ENCODE assay signal across 20 cellular contexts in genomic region chr4:103567591-103567990, GRCh38.
"Had no signal": no experiment of that assay in that cellular context is flagged by ENCODE, and none has a peak within 500 bp of the region (broad histone marks: within the 10 kb centered on the region; RNA-seq: fewer than 3 reads in every experiment).

No MANE protein-coding gene starts in this region.

- H3K4me3 Mint-ChIP-seq: mesothelial cell of epicardium; stimulated activated memory B cell treated with anti-CD40 and anti-IgM and Interleukin-4, amounts not matched to agents 10 μg/mL and 1 μg/mL and 100 μg/mL, for 72 hours; stimulated activated naive CD8-positive, alpha-beta T cell treated with anti-CD3 and anti-CD28 coated beads, Interleukin-15, Interleukin-2, amounts not matched to agents 100 ng/mL and 50 ng/mL, for 24 hours had no signal

- H3K4me3 ChIP-seq: coronary artery, ovary, smooth muscle cell, tibial artery, upper lobe of left lung, uterus had no signal

- H3K27ac ChIP-seq: coronary artery, ovary, tibial artery, upper lobe of left lung, uterus had no signal

- H3K4me2 ChIP-seq: smooth muscle cell had no signal

- H3K27me3 ChIP-seq: ovary, tibial artery, upper lobe of left lung, uterus had no signal

- H3K27ac Mint-ChIP-seq: mesothelial cell of epicardium; progenitor cell of endocrine pancreas; stimulated activated memory B cell treated with anti-CD40 and anti-IgM and Interleukin-4, amounts not matched to agents 10 μg/mL and 1 μg/mL and 100 μg/mL, for 72 hours; stimulated activated naive CD8-positive, alpha-beta T cell treated with anti-CD3 and anti-CD28 coated beads, Interleukin-15, Interleukin-2, amounts not matched to agents 100 ng/mL and 50 ng/mL, for 24 hours had no signal

- DNase-seq: effector CD4-positive, alpha-beta T cell; foreskin melanocyte; head of caudate nucleus; hippocampal formation; kidney glomerular epithelial cell; mammary epithelial cell; nucleus accumbens; ovary; right cardiac atrium; stimulated activated CD4-positive, alpha-beta T cell treated with anti-CD3 and anti-CD28 coated beads, Interleukin-4, amount 100 ng/mL, for 24 hours; tibial artery; upper lobe of left lung; uterus had no signal

- H3K4me1 Mint-ChIP-seq: stimulated activated memory B cell treated with anti-CD40 and anti-IgM and Interleukin-4, amounts not matched to agents 10 μg/mL and 1 μg/mL and 100 μg/mL, for 72 hours had no signal

- ATAC-seq: left lobe of liver; right cardiac atrium; stimulated activated memory B cell treated with anti-CD40 and anti-IgM and Interleukin-4, amounts not matched to agents 10 μg/mL and 1 μg/mL and 100 μg/mL, for 72 hours had no signal

- H3K9me3 ChIP-seq: ovary, tibial artery, upper lobe of left lung, uterus had no signal

- H3K4me1 ChIP-seq: tibial artery, upper lobe of left lung, uterus had no signal

- H3K36me3 ChIP-seq: ovary, tibial artery, upper lobe of left lung, uterus had no signal

- H3K9me3 Mint-ChIP-seq: mesothelial cell of epicardium had no signal

- H3K36me3 Mint-ChIP-seq: mesothelial cell of epicardium; stimulated activated memory B cell treated with anti-CD40 and anti-IgM and Interleukin-4, amounts not matched to agents 10 μg/mL and 1 μg/mL and 100 μg/mL, for 72 hours had no signal

- H3K27me3 Mint-ChIP-seq: stimulated activated memory B cell treated with anti-CD40 and anti-IgM and Interleukin-4, amounts not matched to agents 10 μg/mL and 1 μg/mL and 100 μg/mL, for 72 hours; stimulated activated naive CD8-positive, alpha-beta T cell treated with anti-CD3 and anti-CD28 coated beads, Interleukin-15, Interleukin-2, amounts not matched to agents 100 ng/mL and 50 ng/mL, for 24 hours had no signal
